In genomic region chr9:131271506-131271931, GRCh38 we compare ENCODE assay signal across 1 cellular context.
A peak's percentile ranks its signal among the peaks of the same experiment; 100 is the strongest.
TF ChIP-seq lines count a peak whose summit lies in the region.

No MANE protein-coding gene starts in this region.

TF ChIP-seq in H1, 55 proteins besides CTCF, POLR2A, EP300 and RAD21:
- TF ChIP-seq SRF (IDR thresholded peaks at IDR 0.05; ENCODE audit: low read depth, low read length) = 0 out of 2 replicates have a peak, but pooled peaks have one; percentile 32
- no peak for TF ChIP-seq SAP30 (IDR thresholded peaks at IDR 0.05; ENCODE audit: insufficient read depth, insufficient replicate concordance, low read length)
- no peak for TF ChIP-seq E2F6 (IDR thresholded peaks at IDR 0.05)
- TF ChIP-seq RBBP5 (IDR thresholded peaks at IDR 0.05; ENCODE audit: borderline replicate concordance, low read depth, low read length) = no peak
- no peak for TF ChIP-seq SUZ12 (IDR thresholded peaks at IDR 0.05; ENCODE audit: low read length)
- TF ChIP-seq CTBP2 (IDR thresholded peaks at IDR 0.05; ENCODE audit: borderline replicate concordance, insufficient read depth, insufficient read length, low read length) = no peak
- no peak for TF ChIP-seq HDAC2 (IDR thresholded peaks at IDR 0.05; ENCODE audit: borderline replicate concordance in 1 of 2, low read depth in 2 of 2, low read length in 2 of 2)
